ENCODE assay signal across 10 cellular contexts in the genomic region with DNA sequence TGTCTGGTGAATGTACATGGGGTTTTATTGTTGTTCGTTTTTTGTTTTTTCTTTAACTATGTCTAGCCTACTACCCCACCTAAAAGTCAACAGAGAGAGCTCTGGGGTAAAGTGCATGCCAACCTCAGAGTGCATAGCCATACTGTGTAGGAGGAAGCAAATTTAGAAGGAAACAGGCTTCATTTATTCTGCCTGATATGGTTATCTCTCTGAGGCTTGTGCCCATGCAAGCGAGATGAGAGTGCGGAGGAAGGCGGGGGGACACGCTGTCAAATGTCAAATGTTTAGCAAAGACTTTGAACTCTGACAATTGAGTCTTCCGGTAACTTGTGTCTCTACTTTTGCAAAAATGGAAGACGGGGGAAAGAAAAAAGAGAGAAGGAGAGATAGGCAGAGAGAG.
DNase-seq lines count a peak whose midpoint lies in the region; ATAC-seq and TF ChIP-seq lines count a peak whose summit lies in the region.
"Had no signal": no experiment of that assay in that cellular context is flagged by ENCODE, and none has a peak within 500 bp of the region (broad histone marks: within the 10 kb centered on the region; RNA-seq: fewer than 3 reads in every experiment).

No MANE protein-coding gene starts in this region.

- H3K36me3 ChIP-seq in mucosa of stomach (ENCODE audit: control insufficient read depth, insufficient read depth, low read length) (no peaks in the 10 kb centered on the region), BE2C (no peaks in the 10 kb centered on the region)

- no peak for ATAC-seq in GM21528 (IDR thresholded peaks at IDR 0.05; ENCODE audit: low FRiP score, unreplicated experiment)

- peak overlapping the region; percentile 8 for H3K9ac ChIP-seq in mucosa of stomach (ENCODE audit: low read length)

- H3K4me3 Mint-ChIP-seq in activated T-helper 1 cell treated with anti-CD3 and anti-CD28 coated beads, Interleukin-12 subunit alpha, Interleukin-12 subunit beta, Interleukin-2, Interleukin-4 antibody, amounts not matched to agents 30 ng/mL and 10 ng/mL and 1 ng/mL, durations not matched to agents 14 hours and 24 hours and 36 hours = peak overlapping the region; percentile 90
- no peak overlapping the region for H3K4me3 Mint-ChIP-seq in glutamatergic neuron (ENCODE audit: unreplicated experiment)

- peak; percentile 43 for DNase-seq in stimulated activated CD4-positive, alpha-beta T cell treated with anti-CD3 and anti-CD28 coated beads, Interleukin-12 subunit alpha, Interleukin-12 subunit beta, amount 100 ng/mL, for 4 hours
- no peak for DNase-seq in stimulated activated CD4-positive, alpha-beta T cell treated with anti-CD3 and anti-CD28 coated beads, Interleukin-2, amount 100 ng/mL, for 48 hours
- DNase-seq in activated T-helper 1 cell treated with anti-CD3 and anti-CD28 coated beads, Interleukin-12 subunit alpha, Interleukin-12 subunit beta, Interleukin-2, Interleukin-4 antibody, amounts not matched to agents 30 ng/mL and 10 ng/mL and 1 ng/mL, durations not matched to agents 14 hours and 24 hours and 36 hours (ENCODE audit: low spot score) = peak; percentile 42
- no peak for DNase-seq in BE2C
- no peak for DNase-seq in glutamatergic neuron
- no peak for DNase-seq in D341Med (ENCODE audit: low spot score)
- DNase-seq: NCI-H1694 treated with DMSO at 0.1 percent for 48 hours had no signal

- H3K4me3 ChIP-seq in mucosa of stomach (ENCODE audit: low read length) = no peak overlapping the region
- no peak overlapping the region for H3K4me3 ChIP-seq in BE2C (ENCODE audit: low read depth, low read length)
- H3K4me3 ChIP-seq: lung had no signal

- no peaks in the 10 kb centered on the region for H3K27me3 ChIP-seq in mucosa of stomach (ENCODE audit: control insufficient read depth, insufficient read depth, low read length)
- H3K27me3 ChIP-seq in BE2C = no peaks in the 10 kb centered on the region

- H3K9me3 ChIP-seq in mucosa of stomach (ENCODE audit: control insufficient read depth, low read length) = no peaks in the 10 kb centered on the region
- H3K9me3 ChIP-seq in BE2C = no peaks in the 10 kb centered on the region

- H3K36me3 Mint-ChIP-seq in activated T-helper 1 cell treated with anti-CD3 and anti-CD28 coated beads, Interleukin-12 subunit alpha, Interleukin-12 subunit beta, Interleukin-2, Interleukin-4 antibody, amounts not matched to agents 30 ng/mL and 10 ng/mL and 1 ng/mL, durations not matched to agents 14 hours and 24 hours and 36 hours (ENCODE audit: low read depth) = peaks cover 16% of the 10 kb centered on the region
- H3K36me3 Mint-ChIP-seq in glutamatergic neuron (ENCODE audit: unreplicated experiment) = no peaks in the 10 kb centered on the region

- H3K4me1 Mint-ChIP-seq in activated T-helper 1 cell treated with anti-CD3 and anti-CD28 coated beads, Interleukin-12 subunit alpha, Interleukin-12 subunit beta, Interleukin-2, Interleukin-4 antibody, amounts not matched to agents 30 ng/mL and 10 ng/mL and 1 ng/mL, durations not matched to agents 14 hours and 24 hours and 36 hours (ENCODE audit: low read depth) = peaks cover 97% of the 10 kb centered on the region
- no peaks in the 10 kb centered on the region for H3K4me1 Mint-ChIP-seq in glutamatergic neuron (ENCODE audit: low read depth, unreplicated experiment)

- H3K4me1 ChIP-seq in mucosa of stomach (ENCODE audit: control insufficient read depth, insufficient read depth, low read length) (peaks cover 62% of the 10 kb centered on the region), BE2C (peaks cover 8% of the 10 kb centered on the region)

- peaks cover 11% of the 10 kb centered on the region for H3K9me3 Mint-ChIP-seq in activated T-helper 1 cell treated with anti-CD3 and anti-CD28 coated beads, Interleukin-12 subunit alpha, Interleukin-12 subunit beta, Interleukin-2, Interleukin-4 antibody, amounts not matched to agents 30 ng/mL and 10 ng/mL and 1 ng/mL, durations not matched to agents 14 hours and 24 hours and 36 hours
- peaks cover 2% of the 10 kb centered on the region for H3K9me3 Mint-ChIP-seq in glutamatergic neuron (ENCODE audit: unreplicated experiment)

- H3K27me3 Mint-ChIP-seq in activated T-helper 1 cell treated with anti-CD3 and anti-CD28 coated beads, Interleukin-12 subunit alpha, Interleukin-12 subunit beta, Interleukin-2, Interleukin-4 antibody, amounts not matched to agents 30 ng/mL and 10 ng/mL and 1 ng/mL, durations not matched to agents 14 hours and 24 hours and 36 hours (ENCODE audit: insufficient read depth) = peaks cover 1% of the 10 kb centered on the region
- peaks cover 6% of the 10 kb centered on the region for H3K27me3 Mint-ChIP-seq in glutamatergic neuron (ENCODE audit: unreplicated experiment)

- peak overlapping the region; percentile 98 for H3K27ac Mint-ChIP-seq in activated T-helper 1 cell treated with anti-CD3 and anti-CD28 coated beads, Interleukin-12 subunit alpha, Interleukin-12 subunit beta, Interleukin-2, Interleukin-4 antibody, amounts not matched to agents 30 ng/mL and 10 ng/mL and 1 ng/mL, durations not matched to agents 14 hours and 24 hours and 36 hours
- H3K27ac Mint-ChIP-seq in glutamatergic neuron (ENCODE audit: unreplicated experiment) = no peak overlapping the region

- TF ChIP-seq CTCF in BE2C (IDR thresholded peaks at IDR 0.05; ENCODE audit: low read depth, low read length) (no peak), glutamatergic neuron (IDR thresholded peaks at IDR 0.05; ENCODE audit: partially characterized antibody, unreplicated experiment) (no peak)

- intact Hi-C loops in activated T-helper 1 cell treated with anti-CD3 and anti-CD28 coated beads, Interleukin-12 subunit alpha, Interleukin-12 subunit beta, Interleukin-2, Interleukin-4 antibody, amounts not matched to agents 30 ng/mL and 10 ng/mL and 1 ng/mL, durations not matched to agents 14 hours and 24 hours and 36 hours (cut with micrococcal nuclease) = no loop called here

Comparison
In these comparisons a context has a peak if more than half of its experiments do, and no peak if none do; other contexts are left out.
1. DNase-seq: peak in stimulated activated CD4-positive, alpha-beta T cell treated with anti-CD3 and anti-CD28 coated beads, Interleukin-12 subunit alpha, Interleukin-12 subunit beta, amount 100 ng/mL, for 4 hours (single experiment) and activated T-helper 1 cell treated with anti-CD3 and anti-CD28 coated beads, Interleukin-12 subunit alpha, Interleukin-12 subunit beta, Interleukin-2, Interleukin-4 antibody, amounts not matched to agents 30 ng/mL and 10 ng/mL and 1 ng/mL, durations not matched to agents 14 hours and 24 hours and 36 hours (single experiment); none in stimulated activated CD4-positive, alpha-beta T cell treated with anti-CD3 and anti-CD28 coated beads, Interleukin-2, amount 100 ng/mL, for 48 hours (0 of 2), BE2C (single experiment), glutamatergic neuron (single experiment) and D341Med (single experiment).